In the genomic region with DNA sequence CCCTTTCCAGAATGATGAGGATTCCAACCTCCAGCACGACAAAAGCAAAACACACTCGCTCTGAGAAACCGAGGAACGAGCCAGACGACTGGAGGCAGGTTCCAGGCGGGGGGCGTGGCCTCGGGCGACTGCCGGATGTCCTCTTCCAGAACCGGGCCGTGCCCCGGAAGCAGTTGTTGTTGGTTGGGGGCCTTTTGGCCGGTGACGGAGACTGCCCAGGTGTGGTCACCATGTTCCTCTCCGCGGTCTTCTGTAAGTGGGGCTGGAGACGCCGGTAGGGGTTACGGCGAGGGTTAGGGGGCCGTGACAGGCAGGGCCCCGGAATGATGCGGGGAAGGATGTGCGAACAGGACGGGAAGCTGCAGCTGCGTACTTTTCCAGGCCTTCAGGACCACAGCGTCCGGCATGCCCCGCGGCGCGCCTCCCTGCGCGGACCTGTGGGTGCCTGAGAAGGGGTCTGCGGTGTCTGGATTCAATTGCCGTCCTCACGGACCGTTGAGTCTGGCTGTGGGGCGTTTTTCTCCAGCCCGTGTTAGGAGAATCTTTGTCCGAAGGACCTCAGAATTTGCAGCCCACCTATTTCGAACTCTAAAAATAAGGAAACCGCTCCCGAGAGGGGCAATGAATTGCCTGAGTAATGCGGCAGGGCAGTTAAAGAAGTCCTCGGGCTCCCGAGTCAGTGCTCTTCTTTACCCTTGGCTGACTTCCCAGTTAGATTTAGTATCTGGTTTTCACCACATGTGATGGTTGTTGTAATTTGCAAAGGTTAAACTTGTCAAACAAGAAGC, we compare ENCODE assay signal across 8 cellular contexts. TPM values are rescaled to one million over a fixed set of nuclear protein-coding genes. Genes with fewer than 3 reads are reported as not detected.
DNase-seq lines count a peak whose midpoint lies in the region; ATAC-seq, FAIRE-seq and TF ChIP-seq lines count a peak whose summit lies in the region.

A gene (plus strand): TSS at position 172 of the 788 bp plus-strand sequence. CDS start 59 bp downstream, at position 231.

- intact Hi-C loops in left ventricle myocardium superior (cut with micrococcal nuclease), result no loop called here
- intact Hi-C loops in psoas muscle (cut with DNase I), result loop anchor here (5.0 to 10.0 kb wide), 4 partner anchors 49 to 623 kb away; a partner anchor contains a TSS

- no peaks in the 10 kb centered on the region for H3K27me3 ChIP-seq in psoas muscle (ENCODE audit: insufficient read depth in 3 of 3, low read length in 2 of 3)

- in situ Hi-C loops in GM13977 (cut with MboI; ENCODE audit: low pct_unique_long_range_greater_than_20kb, low sequenced_read_pairs, unreplicated experiment), result loop anchor here (25.0 kb wide), 1 partner anchor 641 kb away; no protein-coding TSS in a partner anchor

- peak within 1 kb of the TSS; percentile 93 for H3K4me3 ChIP-seq in psoas muscle

- FAIRE-seq in urothelium cell line (lab: Jason Lieb, UNC), result peak; percentile 32

- peak within 1 kb of the TSS; percentile 99 for H3K27ac Mint-ChIP-seq in T-helper 17 cell

- ATAC-seq in HG02884 (IDR thresholded peaks at IDR 0.05; ENCODE audit: unreplicated experiment), result peak; percentile 96
- peak; percentile 93 for ATAC-seq in T-helper 17 cell
- peak; percentile 97 for ATAC-seq in left ventricle myocardium superior
- ATAC-seq in psoas muscle, result peak; percentile 96 to 99 (median 97)

- H3K36me3 ChIP-seq in psoas muscle (ENCODE audit: insufficient read depth in 1 of 2, low read depth in 1 of 2), result peaks cover 0 to 41% of the 10 kb centered on the region in 2 donors

- peak within 1 kb of the TSS; percentile 97 for H3K27ac ChIP-seq in psoas muscle

- H3K27me3 Mint-ChIP-seq in T-helper 17 cell, result no peaks in the 10 kb centered on the region

- H3K4me3 Mint-ChIP-seq in T-helper 17 cell, result peak within 1 kb of the TSS; percentile 97

- H3K4me1 ChIP-seq in psoas muscle, result peaks cover 44% of the 10 kb centered on the region

- DNase-seq in GM13977 (ENCODE audit: low spot score) (peak; percentile 94), NCI-H1694 treated with DMSO at 0.1 percent for 48 hours (lab: John Stamatoyannopoulos, UW) (peak; percentile 90), T-helper 17 cell (peak; percentile 80 to 86 (median 85)), amygdala (lab: John Stamatoyannopoulos, UW) (peak; percentile 42 to 94 (median 86)), left ventricle myocardium superior (peak; percentile 98), psoas muscle (peak; percentile 97 to 98), urothelium cell line (ENCODE audit: low spot score) (peak; percentile 99)

- H3K9me3 ChIP-seq in T-helper 17 cell (ENCODE audit: control insufficient read depth, low read length, poor library complexity, severe bottlenecking), result no peaks in the 10 kb centered on the region
- no peaks in the 10 kb centered on the region for H3K9me3 ChIP-seq in psoas muscle

- 0% methylated on average over 47 to 48 of the region's 48 CpGs for WGBS in psoas muscle, 3 donors

- H3K36me3 Mint-ChIP-seq in T-helper 17 cell (ENCODE audit: low read depth), result peaks cover 8% of the 10 kb centered on the region

- TF ChIP-seq CTCF in GM13977 (IDR thresholded peaks at IDR 0.05; ENCODE audit: extremely low read depth, insufficient read depth, missing control alignments), result no peak
- no peak for TF ChIP-seq CTCF in psoas muscle (IDR thresholded peaks at IDR 0.05)

- peaks cover 32% of the 10 kb centered on the region for H3K4me1 Mint-ChIP-seq in T-helper 17 cell

RNA-seq across cellular contexts. Expression of the gene that starts here (rescaled TPM):
- total RNA-seq in T-helper 17 cell (10 to 100 TPM; 24.6 to 38.9 TPM), left ventricle myocardium superior (367 TPM), psoas muscle (100 to 1,000 TPM; 200 to 269 (median 257) TPM)
- polyA plus RNA-seq in psoas muscle, result 100 to 1,000 TPM; 400 to 716 (median 536) TPM

Comparison
In these comparisons a context has a peak if more than half of its experiments do, and no peak if none do; other contexts are left out.
1. Peak in every context shown above with its lines: DNase-seq, ATAC-seq, H3K4me3 ChIP-seq and H3K27ac ChIP-seq.